Comparison of ENCODE assay signal across 23 cellular contexts in genomic region chr12:105089817-105090216, GRCh38.
"Had no signal": no experiment of that assay in that cellular context is flagged by ENCODE, and none has a peak within 500 bp of the region (broad histone marks: within the 10 kb centered on the region; RNA-seq: fewer than 3 reads in every experiment).

No MANE protein-coding gene starts in this region.

- H3K27ac ChIP-seq: adrenal gland, PC-9 had no signal

- H3K4me1 Mint-ChIP-seq: activated CD4-positive, alpha-beta memory T cell treated with anti-CD3 and anti-CD28 coated beads, Interleukin-2, amount 10 ng/mL, durations not matched to agents 7 days and 5 days; activated naive CD8-positive, alpha-beta T cell treated with anti-CD3 and anti-CD28 coated beads, Interleukin-2, amount 10 ng/mL, durations not matched to agents 7 days and 5 days; activated T-helper 17 cell treated with anti-CD3 and anti-CD28 coated beads, Interleukin-2, amount 50 U/mL, for 72 hours had no signal

- H3K4me1 ChIP-seq: adrenal gland had no signal

- H2AFZ ChIP-seq: PC-9 had no signal

- H3K36me3 Mint-ChIP-seq: activated naive CD4-positive, alpha-beta T cell treated with anti-CD3 and anti-CD28 coated beads, Interleukin-2, amount 10 ng/mL, durations not matched to agents 7 days and 5 days; activated naive CD8-positive, alpha-beta T cell treated with anti-CD3 and anti-CD28 coated beads, Interleukin-2, amount 10 ng/mL, durations not matched to agents 7 days and 5 days had no signal

- H3K27ac Mint-ChIP-seq: activated CD4-positive, alpha-beta memory T cell treated with anti-CD3 and anti-CD28 coated beads, Interleukin-2, amount 10 ng/mL, durations not matched to agents 7 days and 5 days; activated naive CD4-positive, alpha-beta T cell treated with anti-CD3 and anti-CD28 coated beads, Interleukin-2, amount 10 ng/mL, durations not matched to agents 7 days and 5 days; activated naive CD8-positive, alpha-beta T cell treated with anti-CD3 and anti-CD28 coated beads, Interleukin-2, amount 10 ng/mL, durations not matched to agents 7 days and 5 days; activated T-helper 17 cell treated with anti-CD3 and anti-CD28 coated beads, Interleukin-2, amount 50 U/mL, for 72 hours; T-cell had no signal

- DNase-seq: activated CD4-positive, alpha-beta memory T cell treated with anti-CD3 and anti-CD28 coated beads, Interleukin-2, amount 10 ng/mL, durations not matched to agents 7 days and 5 days; activated CD4-positive, alpha-beta T cell treated with anti-CD3 and anti-CD28 coated beads, Interleukin-2, amount 50 U/mL, for 1 hour; activated CD4-positive, CD25-positive, alpha-beta regulatory T cell; activated gamma-delta T cell treated with Interleukin-2 at 50 U/mL for 16 hours; activated naive CD4-positive, alpha-beta T cell treated with anti-CD3 and anti-CD28 coated beads, Interleukin-2, amount 10 ng/mL, durations not matched to agents 7 days and 5 days; activated naive CD8-positive, alpha-beta T cell treated with anti-CD3 and anti-CD28 coated beads, Interleukin-2, amount 10 ng/mL, durations not matched to agents 7 days and 5 days; activated T-cell treated with anti-CD3 and anti-CD28 coated beads for 4 hours; activated T-cell treated with anti-CD3 and anti-CD28 coated beads, Interleukin-2, amount 50 U/mL, for 48 hours; adrenal gland; anterior cingulate cortex; MG63; NCI-H1105 treated with DMSO at 0.1 percent for 48 hours; NCI-H1436 treated with DMSO at 0.1 percent for 48 hours; NCI-H187; NCI-H2081; NCI-H446; NCI-H524; PC-9; SHP77 treated with DMSO at 0.1 percent for 48 hours; T-cell; T-helper 2 cell; T1000 had no signal

- H3K9me3 ChIP-seq: adrenal gland had no signal

- ATAC-seq: activated T-helper 17 cell treated with anti-CD3 and anti-CD28 coated beads, Interleukin-2, amount 50 U/mL, for 72 hours; T-cell had no signal

- H3K27me3 ChIP-seq: adrenal gland, MG63 had no signal

- H3K4me3 Mint-ChIP-seq: activated CD4-positive, alpha-beta memory T cell treated with anti-CD3 and anti-CD28 coated beads, Interleukin-2, amount 10 ng/mL, durations not matched to agents 7 days and 5 days; activated naive CD4-positive, alpha-beta T cell treated with anti-CD3 and anti-CD28 coated beads, Interleukin-2, amount 10 ng/mL, durations not matched to agents 7 days and 5 days; activated naive CD8-positive, alpha-beta T cell treated with anti-CD3 and anti-CD28 coated beads, Interleukin-2, amount 10 ng/mL, durations not matched to agents 7 days and 5 days; activated T-helper 17 cell treated with anti-CD3 and anti-CD28 coated beads, Interleukin-2, amount 50 U/mL, for 72 hours; T-cell had no signal

- H3K4me2 ChIP-seq: PC-9 had no signal

- H3K9me3 Mint-ChIP-seq: activated naive CD4-positive, alpha-beta T cell treated with anti-CD3 and anti-CD28 coated beads, Interleukin-2, amount 10 ng/mL, durations not matched to agents 7 days and 5 days; activated T-helper 17 cell treated with anti-CD3 and anti-CD28 coated beads, Interleukin-2, amount 50 U/mL, for 72 hours had no signal

- H3K4me3 ChIP-seq: adrenal gland, MG63, PC-9 had no signal

- H3K36me3 ChIP-seq: adrenal gland, MG63 had no signal
